8 cellular contexts compared by ENCODE assay signal in genomic region chr3:160801386-160802118, GRCh38. TPM values are rescaled to one million over a fixed set of nuclear protein-coding genes. Genes with fewer than 3 reads are reported as not detected.
DNase-seq lines count a peak whose midpoint lies in the region; ATAC-seq and TF ChIP-seq lines count a peak whose summit lies in the region.

No MANE protein-coding gene starts in this region.

- no peaks in the 10 kb centered on the region for H3K9me3 ChIP-seq in right lobe of liver

- intact Hi-C loops in right lobe of liver (cut with DNase I) = no loop called here

- peak overlapping the region; percentile 29 to 65 (median 44) for H3K27ac ChIP-seq in right lobe of liver

- ATAC-seq in GM19468 (IDR thresholded peaks at IDR 0.05; ENCODE audit: extremely low read depth, unreplicated experiment) (peak; percentile 36), HG03521 (IDR thresholded peaks at IDR 0.05; ENCODE audit: unreplicated experiment) (peak; percentile 80), right lobe of liver (peak; percentile 78 to 90 (median 85))
- peak; percentile 88 for ATAC-seq in activated naive CD8-positive, alpha-beta T cell treated with anti-CD3 and anti-CD28 coated beads, Interleukin-2, amount 10 ng/mL, durations not matched to agents 7 days and 5 days (ENCODE audit: low read depth)

- no peak for TF ChIP-seq CTCF in right lobe of liver (IDR thresholded peaks at IDR 0.05)

- 19% methylated on average over 8 of the region's 8 CpGs for WGBS in right lobe of liver (ENCODE audit: insufficient coverage, low coverage, low lambda C conversion rate, missing lambda C conversion rate)

- no peak overlapping the region for H3K4me3 ChIP-seq in right lobe of liver

- no peaks in the 10 kb centered on the region for H3K36me3 Mint-ChIP-seq in activated naive CD8-positive, alpha-beta T cell treated with anti-CD3 and anti-CD28 coated beads, Interleukin-2, amount 10 ng/mL, durations not matched to agents 7 days and 5 days

- peak overlapping the region; percentile 36 for H3K27ac Mint-ChIP-seq in activated naive CD8-positive, alpha-beta T cell treated with anti-CD3 and anti-CD28 coated beads, Interleukin-2, amount 10 ng/mL, durations not matched to agents 7 days and 5 days

- no peaks in the 10 kb centered on the region for H3K27me3 ChIP-seq in right lobe of liver

- peak overlapping the region; percentile 53 for H3K4me3 Mint-ChIP-seq in activated naive CD8-positive, alpha-beta T cell treated with anti-CD3 and anti-CD28 coated beads, Interleukin-2, amount 10 ng/mL, durations not matched to agents 7 days and 5 days

- POLR2A ChIA-PET in activated naive CD8-positive, alpha-beta T cell treated with anti-CD3 and anti-CD28 coated beads, Interleukin-2, amount 10 ng/mL, durations not matched to agents 7 days and 5 days (lab: Charles Lee) = interaction anchor here (0.8 to 1.1 kb wide), 2 partner anchors 46 to 244 kb away, joined by 3 to 5 read pairs; partner anchors contain the start of gene PPM1L

- DNase-seq in Ammon's horn (ENCODE audit: low spot score) (peak; percentile 69), right lobe of liver (peak in 2 of 3 donors; percentile 23 to 66), superior temporal gyrus (ENCODE audit: extremely low spot score) (peak; percentile 72), HPDE6-E6E7 (ENCODE audit: extremely low spot score) (no peak), NCI-H187 treated with DMSO at 0.1 percent for 48 hours (lab: John Stamatoyannopoulos, UW) (no peak)
- no peak for DNase-seq in activated naive CD8-positive, alpha-beta T cell treated with anti-CD3 and anti-CD28 coated beads, Interleukin-2, amount 10 ng/mL, durations not matched to agents 7 days and 5 days

- no peaks in the 10 kb centered on the region for H3K9me3 Mint-ChIP-seq in activated naive CD8-positive, alpha-beta T cell treated with anti-CD3 and anti-CD28 coated beads, Interleukin-2, amount 10 ng/mL, durations not matched to agents 7 days and 5 days

- peaks cover 0 to 22% (median 10%) of the 10 kb centered on the region in 4 donors for H3K4me1 ChIP-seq in right lobe of liver

- no peak for TF ChIP-seq POLR2A in right lobe of liver (IDR thresholded peaks at IDR 0.05)

- H3K36me3 ChIP-seq in right lobe of liver = no peaks in the 10 kb centered on the region

- peaks cover 7% of the 10 kb centered on the region for H3K4me1 Mint-ChIP-seq in activated naive CD8-positive, alpha-beta T cell treated with anti-CD3 and anti-CD28 coated beads, Interleukin-2, amount 10 ng/mL, durations not matched to agents 7 days and 5 days

- H3K27me3 Mint-ChIP-seq in activated naive CD8-positive, alpha-beta T cell treated with anti-CD3 and anti-CD28 coated beads, Interleukin-2, amount 10 ng/mL, durations not matched to agents 7 days and 5 days = peaks cover 10% of the 10 kb centered on the region

RNA-seq across cellular contexts. Expression of gene PPM1L, which starts 45.5 kb away (rescaled TPM):
- 1 to 10 TPM; 3.8 to 4.6 TPM for total RNA-seq in activated naive CD8-positive, alpha-beta T cell treated with anti-CD3 and anti-CD28 coated beads, Interleukin-2, amount 10 ng/mL, durations not matched to agents 7 days and 5 days
- 10 to 100 TPM in 5 of 6 experiments, 1 to 10 TPM in 1; 6.9 to 25.4 (median 14.7) TPM for total RNA-seq in right lobe of liver

Comparison
In these comparisons a context has a peak if more than half of its experiments do, and no peak if none do; other contexts are left out.
1. DNase-seq: peak in Ammon's horn (single experiment), right lobe of liver (2 of 3) and superior temporal gyrus (single experiment); none in activated naive CD8-positive, alpha-beta T cell treated with anti-CD3 and anti-CD28 coated beads, Interleukin-2, amount 10 ng/mL, durations not matched to agents 7 days and 5 days (single experiment), HPDE6-E6E7 (single experiment) and NCI-H187 treated with DMSO at 0.1 percent for 48 hours (single experiment).
2. ATAC-seq: peak in every context shown above with its lines; median percentile 88 in activated naive CD8-positive, alpha-beta T cell treated with anti-CD3 and anti-CD28 coated beads, Interleukin-2, amount 10 ng/mL, durations not matched to agents 7 days and 5 days; 85 in right lobe of liver; 80 in HG03521; 36 in GM19468.